Comparison of ENCODE assay signal across 9 cellular contexts in the genomic region with DNA sequence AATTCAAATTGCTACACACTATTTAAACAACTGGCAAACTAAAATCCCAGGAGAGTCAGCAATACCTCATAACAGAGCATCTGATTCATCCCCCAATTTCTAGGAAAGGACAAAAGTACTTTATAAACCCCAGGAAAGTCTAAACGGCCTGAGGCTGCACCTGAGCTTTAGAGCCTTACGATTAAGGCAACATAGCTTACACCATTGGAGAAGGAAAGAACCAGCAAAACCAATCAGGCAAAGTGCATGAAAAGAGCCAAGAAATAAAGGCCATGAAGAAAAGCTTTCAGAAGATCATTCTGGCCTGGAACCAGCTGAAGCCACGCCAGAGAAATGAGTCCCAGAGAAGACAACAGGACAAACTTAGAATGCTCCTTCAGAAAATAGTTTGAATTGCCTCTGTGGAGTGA. TPM values are rescaled to one million over a fixed set of nuclear protein-coding genes. Genes with fewer than 3 reads are reported as not detected.
DNase-seq lines count a peak whose midpoint lies in the region; ATAC-seq, FAIRE-seq and TF ChIP-seq lines count a peak whose summit lies in the region.
"Had no signal": no experiment of that assay in that cellular context is flagged by ENCODE, and none has a peak within 500 bp of the region (broad histone marks: within the 10 kb centered on the region; RNA-seq: fewer than 3 reads in every experiment).

No MANE protein-coding gene starts in this region.

- no peaks in the 10 kb centered on the region for H3K9me3 ChIP-seq in HUES64 (ENCODE audit: insufficient read depth, low read depth, low read length)
- H3K9me3 ChIP-seq in K562 (replicated peaks; ENCODE audit: control insufficient read depth, insufficient read depth, low read depth, low read length), result no peaks in the 10 kb centered on the region
- no peaks in the 10 kb centered on the region for H3K9me3 ChIP-seq in skeletal muscle tissue (ENCODE audit: control insufficient read depth in 3 of 3, low read length in 3 of 3)

- intact Hi-C loops in K562 (cut with micrococcal nuclease) (no loop called here), left ventricle myocardium superior (cut with micrococcal nuclease) (loop anchor here (5.0 kb wide), 1 partner anchor 46 kb away; a partner anchor contains a TSS)

- H2AFZ ChIP-seq in K562 (ENCODE audit: low read depth, low read length), result no peak overlapping the region

- no peak overlapping the region for H3K4me2 ChIP-seq in K562 (ENCODE audit: insufficient read depth, low read length)

- no peak for TF ChIP-seq CTCF in K562 (IDR thresholded peaks at IDR 0.05 in 2 of 3, conservative IDR thresholded peaks at IDR 0.05 in 1 of 3; ENCODE audit: insufficient read depth in 2 of 3, low read depth in 1 of 3, low read length in 3 of 3)

- CTCF ChIA-PET in K562 (lab: Yijun Ruan, JAX; ENCODE audit: low intra/inter-chr PET ratio), result no interaction called here

- ATAC-seq in K562 (no peak; the same call in 2 of the 3 replicates), left ventricle myocardium superior (peak; percentile 46), HG02678 (IDR thresholded peaks at IDR 0.05; ENCODE audit: unreplicated experiment) (no peak)

- DNase-seq in K562 (ENCODE audit: extremely low read depth in 1 of 4, low spot score in 3 of 4), result no peak
- peak; percentile 82 for DNase-seq in left ventricle myocardium superior
- DNase-seq in stimulated activated CD4-positive, alpha-beta T cell treated with anti-CD3 and anti-CD28 coated beads, Interleukin-4, amount 100 ng/mL, for 24 hours, result no peak
- DNase-seq in CD1c-positive myeloid dendritic cell (ENCODE audit: extremely low spot score), result no peak
- DNase-seq in OCI-M2 (lab: John Stamatoyannopoulos, UW; ENCODE audit: unreplicated experiment), result no peak
- DNase-seq: activated CD8-positive, alpha-beta memory T cell treated with anti-CD3 and anti-CD28 coated beads, Interleukin-2, amount 50 U/mL, for 48 hours had no signal

- TF ChIP-seq POLR2A in K562 (conservative IDR thresholded peaks at IDR 0.05), result no peak

- H3K9ac ChIP-seq in HUES64 (ENCODE audit: low read depth, low read length) (no peak overlapping the region), K562 (ENCODE audit: insufficient read depth in 1 of 2, low read depth in 2 of 2, low read length in 2 of 2) (no peak overlapping the region), skeletal muscle tissue (ENCODE audit: low read depth in 1 of 3, low read length in 3 of 3) (no peak overlapping the region)

- no peak for TF ChIP-seq EP300 in K562 (IDR thresholded peaks at IDR 0.05; ENCODE audit: low read length)

- 83% methylated on average over 3 of the region's 3 CpGs for WGBS in HUES64
- WGBS in K562 (ENCODE audit: insufficient coverage, low coverage, missing lambda C conversion rate), result 36% methylated on average over 3 of the region's 3 CpGs

- 0 out of 2 replicates have a peak, but pooled peaks cover 4% of the 10 kb centered on the region for H4K20me1 ChIP-seq in K562 (replicated peaks; ENCODE audit: control insufficient read depth, insufficient read depth, low read length)

- peaks cover 14% of the 10 kb centered on the region for H3K36me3 ChIP-seq in HUES64 (ENCODE audit: insufficient read depth, low read length)
- H3K36me3 ChIP-seq in K562 (ENCODE audit: control insufficient read depth, insufficient read depth, low read length), result peaks cover 9% of the 10 kb centered on the region; the same call in 2 of the 3 replicates
- H3K36me3 ChIP-seq in skeletal muscle tissue (ENCODE audit: control insufficient read depth in 3 of 3, insufficient read depth in 3 of 3, low read length in 3 of 3), result peaks cover 5 to 6% (median 6%) of the 10 kb centered on the region in 3 donors

- H3K4me1 ChIP-seq in HUES64 (ENCODE audit: insufficient read depth, low read length), result peaks cover 5% of the 10 kb centered on the region; the same call in 1 of the 2 replicates
- H3K4me1 ChIP-seq in K562 (replicated peaks in 1 of 2; ENCODE audit: control insufficient read depth in 2 of 2, insufficient read depth in 2 of 2, low read length in 2 of 2), result no peaks in the 10 kb centered on the region; a peak in 1 of 5 replicates
- peaks cover 14 to 23% (median 21%) of the 10 kb centered on the region in 3 donors for H3K4me1 ChIP-seq in skeletal muscle tissue (ENCODE audit: control insufficient read depth in 3 of 3, insufficient read depth in 3 of 3, low read length in 3 of 3)

- peaks cover 7% of the 10 kb centered on the region; the same call in 1 of the 3 replicates for H3K79me2 ChIP-seq in K562 (ENCODE audit: control insufficient read depth, insufficient read depth, low read length)

- in situ Hi-C loops in K562 (cut with MboI), result no loop called here

- no TSS peak for BruUV-seq in K562 (replicated peaks; lab: Mats Ljungman, UMichigan)

- no peaks in the 10 kb centered on the region for H3K9me1 ChIP-seq in K562 (ENCODE audit: control insufficient read depth, insufficient read depth, low read length)

- peak overlapping the region; percentile 50; the same call in 1 of the 2 replicates for H3K27ac ChIP-seq in HUES64 (ENCODE audit: low read depth, low read length)
- peak overlapping the region; percentile 45; the same call in 1 of the 3 replicates for H3K27ac ChIP-seq in K562 (ENCODE audit: extremely low read depth, low read depth, low read length)
- peak overlapping the region; percentile 25 for H3K27ac ChIP-seq in skeletal muscle tissue (ENCODE audit: low read depth, low read length)

- POLR2A ChIA-PET in K562 (lab: Yijun Ruan, JAX), result interaction anchor here (0.6 kb wide), 2 partner anchors 14 to 162 kb away, joined by 3 read pairs; a partner anchor contains a TSS

- FAIRE-seq in K562 (lab: Jason Lieb, UNC), result no peak

- H3K27me3 ChIP-seq in HUES64 (ENCODE audit: insufficient read depth, low read length), result no peaks in the 10 kb centered on the region
- no peaks in the 10 kb centered on the region for H3K27me3 ChIP-seq in K562 (ENCODE audit: control insufficient read depth in 2 of 2, insufficient read depth in 2 of 2, low read length in 2 of 2)
- no peaks in the 10 kb centered on the region for H3K27me3 ChIP-seq in skeletal muscle tissue (ENCODE audit: control insufficient read depth in 3 of 3, insufficient read depth in 3 of 3, low read length in 3 of 3)

- no peak for TF ChIP-seq RAD21 in K562 (CRISPR knock-in tag; conservative IDR thresholded peaks at IDR 0.05 in 1 of 2, IDR thresholded peaks at IDR 0.05 in 1 of 2)

- no peak overlapping the region for H3K4me3 ChIP-seq in HUES64 (ENCODE audit: low read length)
- no peak overlapping the region for H3K4me3 ChIP-seq in K562
- H3K4me3 ChIP-seq in skeletal muscle tissue (ENCODE audit: low read length in 3 of 3), result no peak overlapping the region

TF ChIP-seq in K562, 482 proteins besides CTCF, POLR2A, EP300 and RAD21 (continues in another document):
- no peak for TF ChIP-seq PTTG1 (tag; IDR thresholded peaks at IDR 0.05; ENCODE audit: low read depth)
- TF ChIP-seq RBFOX2 (IDR thresholded peaks at IDR 0.05; ENCODE audit: low read depth, low read length), result no peak
- TF ChIP-seq, protein P1, sequence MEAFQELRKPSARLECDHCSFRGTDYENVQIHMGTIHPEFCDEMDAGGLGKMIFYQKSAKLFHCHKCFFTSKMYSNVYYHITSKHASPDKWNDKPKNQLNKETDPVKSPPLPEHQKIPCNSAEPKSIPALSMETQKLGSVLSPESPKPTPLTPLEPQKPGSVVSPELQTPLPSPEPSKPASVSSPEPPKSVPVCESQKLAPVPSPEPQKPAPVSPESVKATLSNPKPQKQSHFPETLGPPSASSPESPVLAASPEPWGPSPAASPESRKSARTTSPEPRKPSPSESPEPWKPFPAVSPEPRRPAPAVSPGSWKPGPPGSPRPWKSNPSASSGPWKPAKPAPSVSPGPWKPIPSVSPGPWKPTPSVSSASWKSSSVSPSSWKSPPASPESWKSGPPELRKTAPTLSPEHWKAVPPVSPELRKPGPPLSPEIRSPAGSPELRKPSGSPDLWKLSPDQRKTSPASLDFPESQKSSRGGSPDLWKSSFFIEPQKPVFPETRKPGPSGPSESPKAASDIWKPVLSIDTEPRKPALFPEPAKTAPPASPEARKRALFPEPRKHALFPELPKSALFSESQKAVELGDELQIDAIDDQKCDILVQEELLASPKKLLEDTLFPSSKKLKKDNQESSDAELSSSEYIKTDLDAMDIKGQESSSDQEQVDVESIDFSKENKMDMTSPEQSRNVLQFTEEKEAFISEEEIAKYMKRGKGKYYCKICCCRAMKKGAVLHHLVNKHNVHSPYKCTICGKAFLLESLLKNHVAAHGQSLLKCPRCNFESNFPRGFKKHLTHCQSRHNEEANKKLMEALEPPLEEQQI (IDR thresholded peaks at IDR 0.05), result no peak
- TF ChIP-seq, protein P2, sequence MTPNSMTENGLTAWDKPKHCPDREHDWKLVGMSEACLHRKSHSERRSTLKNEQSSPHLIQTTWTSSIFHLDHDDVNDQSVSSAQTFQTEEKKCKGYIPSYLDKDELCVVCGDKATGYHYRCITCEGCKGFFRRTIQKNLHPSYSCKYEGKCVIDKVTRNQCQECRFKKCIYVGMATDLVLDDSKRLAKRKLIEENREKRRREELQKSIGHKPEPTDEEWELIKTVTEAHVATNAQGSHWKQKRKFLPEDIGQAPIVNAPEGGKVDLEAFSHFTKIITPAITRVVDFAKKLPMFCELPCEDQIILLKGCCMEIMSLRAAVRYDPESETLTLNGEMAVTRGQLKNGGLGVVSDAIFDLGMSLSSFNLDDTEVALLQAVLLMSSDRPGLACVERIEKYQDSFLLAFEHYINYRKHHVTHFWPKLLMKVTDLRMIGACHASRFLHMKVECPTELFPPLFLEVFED (CRISPR knock-in tag; conservative IDR thresholded peaks at IDR 0.05), result no peak

RNA-seq across cellular contexts. Expression of a gene that starts 48.1 kb away (rescaled TPM):
- polyA plus RNA-seq in HUES64 (2013, experiment 1 of 2), result 25.9 TPM
- 26.9 TPM for polyA plus RNA-seq in HUES64 (2013, experiment 2 of 2)
- 24.8 and 25.7 TPM in 2 replicates for total RNA-seq in K562 (2011; cell fraction: chromatin; rRNA removed; ENCODE audit: low replicate concordance)
- total RNA-seq in K562 (2011; cell fraction: nucleolus; rRNA removed), result 11.2 and 13.5 TPM in 2 replicates
- total RNA-seq in K562 (2011; cell fraction: nucleoplasm; rRNA removed), result 19.7 and 25.1 TPM in 2 replicates
- total RNA-seq in K562 (2014; rRNA removed), result 7.4 and 14.4 TPM in 2 replicates
- 14.2 and 16.6 TPM in 2 replicates for total RNA-seq in K562 (2014; rRNA removed; fragmentation: Illumina TruSeq; extraction: Trizol)
- total RNA-seq in K562 (2015; rRNA removed; fragmentation: Illumina TruSeq; extraction: Trizol), result 15.4 and 16.5 TPM in 2 replicates
- total RNA-seq in K562 (2021), result 17.1 and 20.4 TPM in 2 replicates
- polyA plus RNA-seq in K562 (2011; rRNA removed), result 22.3 and 24.0 TPM in 2 replicates
- 31.5 and 33.8 TPM in 2 replicates for polyA plus RNA-seq in K562 (2011; cell fraction: cytosol; rRNA removed)
- 11.1 and 14.2 TPM in 2 replicates for polyA plus RNA-seq in K562 (2011; cell fraction: nucleus; rRNA removed)
- polyA plus RNA-seq in K562 (2012), result 15.8 and 27.6 TPM in 2 replicates
- polyA plus RNA-seq in K562 (2014; fragmentation: Illumina TruSeq; extraction: Trizol), result 17.7 and 19.7 TPM in 2 replicates
- 1 to 10 TPM; 5.0 to 6.3 TPM for polyA plus RNA-seq in K562 (2014; fragmentation: Nextera tagmentation; extraction: Ambion mirVana)
- 11.3 and 12.4 TPM in 2 replicates for polyA plus RNA-seq in K562 (2014; rRNA removed)
- polyA minus RNA-seq in K562 (2011; rRNA and poly(A)+ RNA removed), result 35.0 and 36.0 TPM in 2 replicates
- polyA minus RNA-seq in K562 (2011; cell fraction: cytosol; rRNA and poly(A)+ RNA removed), result 12.7 and 14.1 TPM in 2 replicates
- 3.4 and 8.6 TPM in 2 replicates for polyA minus RNA-seq in K562 (2011; cell fraction: nucleus; rRNA and poly(A)+ RNA removed)
- 6.6 TPM for total RNA-seq in left ventricle myocardium superior
- 11.5 TPM for total RNA-seq in skeletal muscle tissue
